21 cellular contexts compared by ENCODE assay signal in the genomic region with DNA sequence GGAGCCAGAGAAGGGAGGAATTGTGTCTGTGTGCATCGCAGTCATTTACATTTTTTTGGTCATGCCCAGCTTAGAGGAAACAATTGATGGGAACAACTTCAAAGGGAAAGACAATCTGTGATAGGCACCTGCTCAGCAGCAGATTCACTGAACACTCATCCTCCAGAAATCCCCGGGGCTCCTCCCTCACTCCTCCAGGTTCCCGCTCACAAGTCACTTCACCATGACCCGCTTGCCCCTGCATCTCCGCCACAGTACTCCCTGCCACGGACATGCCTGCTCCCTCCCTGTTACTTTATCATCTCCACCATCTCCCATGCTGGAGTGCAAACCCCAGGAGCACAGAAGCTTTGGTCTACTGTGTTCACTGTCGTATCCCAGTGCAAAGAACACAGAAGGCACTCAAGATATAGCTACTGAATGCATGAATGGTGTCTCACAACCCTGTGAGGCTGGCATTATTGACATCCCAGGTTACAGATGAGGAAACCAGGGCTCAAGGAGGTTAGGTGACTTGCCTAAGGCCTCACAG. TPM values are rescaled to one million over a fixed set of nuclear protein-coding genes. Genes with fewer than 3 reads are reported as not detected.
DNase-seq lines count a peak whose midpoint lies in the region; ATAC-seq, FAIRE-seq and TF ChIP-seq lines count a peak whose summit lies in the region.
"Had no signal": no experiment of that assay in that cellular context is flagged by ENCODE, and none has a peak within 500 bp of the region (broad histone marks: within the 10 kb centered on the region; RNA-seq: fewer than 3 reads in every experiment).

No MANE protein-coding gene starts in this region.

- no peak overlapping the region for H4K91ac ChIP-seq in H9 (ENCODE audit: insufficient read length, low read depth, low read length)

- H3K9me3 ChIP-seq in H9 (ENCODE audit: control insufficient read depth, low read depth, low read length) (no peaks in the 10 kb centered on the region), astrocyte (ENCODE audit: insufficient read depth, low read depth, low read length) (peaks cover 3% of the 10 kb centered on the region), neural progenitor cell (ENCODE audit: low read depth) (no peaks in the 10 kb centered on the region)
- H3K9me3 ChIP-seq: A549 had no signal

- H3K27ac Mint-ChIP-seq in activated CD4-positive, alpha-beta T cell treated with anti-CD3 and anti-CD28 coated beads, Interleukin-2, amount 10 ng/mL, durations not matched to agents 24 days and 14 days, result no peak overlapping the region
- H3K27ac Mint-ChIP-seq in activated CD4-positive, alpha-beta T cell treated with anti-CD3 and anti-CD28 coated beads for 36 hours, result no peak overlapping the region
- no peak overlapping the region for H3K27ac Mint-ChIP-seq in H9
- H3K27ac Mint-ChIP-seq in astrocyte (ENCODE audit: unreplicated experiment), result no peak overlapping the region
- H3K27ac Mint-ChIP-seq in neural progenitor cell, result no peak overlapping the region
- H3K27ac Mint-ChIP-seq: stimulated activated naive CD8-positive, alpha-beta T cell treated with anti-CD3 and anti-CD28 coated beads, Interleukin-15, amount 100 ng/mL, for 72 hours had no signal

- peak overlapping the region; percentile 60 for H3K4me3 Mint-ChIP-seq in activated CD4-positive, alpha-beta T cell treated with anti-CD3 and anti-CD28 coated beads, Interleukin-2, amount 10 ng/mL, durations not matched to agents 24 days and 14 days
- H3K4me3 Mint-ChIP-seq in activated CD4-positive, alpha-beta T cell treated with anti-CD3 and anti-CD28 coated beads for 36 hours, result no peak overlapping the region
- peak overlapping the region; percentile 50 to 57; a peak in 2 of 5 replicates for H3K4me3 Mint-ChIP-seq in H9
- peak overlapping the region; percentile 65 for H3K4me3 Mint-ChIP-seq in astrocyte (ENCODE audit: unreplicated experiment)
- peak overlapping the region; percentile 71 for H3K4me3 Mint-ChIP-seq in neural progenitor cell

- H2BK5ac ChIP-seq in H9 (ENCODE audit: insufficient read length, low read length), result no peak overlapping the region

- H3K9ac ChIP-seq in H9 (ENCODE audit: extremely low read depth, insufficient read length, low read length) (no peak overlapping the region), astrocyte (ENCODE audit: low read length) (no peak overlapping the region), neural progenitor cell (no peak overlapping the region)

- H3K36me3 ChIP-seq in astrocyte (ENCODE audit: insufficient read depth, low read length) (no peaks in the 10 kb centered on the region), neural progenitor cell (no peaks in the 10 kb centered on the region)

- H2BK12ac ChIP-seq in H9 (ENCODE audit: insufficient read length, low read depth, low read length), result no peak overlapping the region

- peaks cover 45% of the 10 kb centered on the region for H3K27me3 ChIP-seq in H9 (ENCODE audit: insufficient read depth, low read length)
- H3K27me3 ChIP-seq in astrocyte (ENCODE audit: insufficient read depth, low read length), result peaks cover 70% of the 10 kb centered on the region
- H3K27me3 ChIP-seq in neural progenitor cell, result peaks cover 91% of the 10 kb centered on the region

- H3K4me2 ChIP-seq in H9 (ENCODE audit: insufficient read depth, insufficient read length, low read length) (no peak overlapping the region), astrocyte (ENCODE audit: low read length) (no peak overlapping the region), neural progenitor cell (no peak overlapping the region)

- H3T11ph ChIP-seq in H9 (ENCODE audit: low read length), result no peak overlapping the region

- H3K23me2 ChIP-seq in H9 (ENCODE audit: insufficient read length, low read depth, low read length, poor library complexity, severe bottlenecking), result peaks cover 4% of the 10 kb centered on the region

- H3K36me3 Mint-ChIP-seq in activated CD4-positive, alpha-beta T cell treated with anti-CD3 and anti-CD28 coated beads, Interleukin-2, amount 10 ng/mL, durations not matched to agents 24 days and 14 days (ENCODE audit: low read depth), result no peaks in the 10 kb centered on the region
- no peaks in the 10 kb centered on the region for H3K36me3 Mint-ChIP-seq in activated CD4-positive, alpha-beta T cell treated with anti-CD3 and anti-CD28 coated beads for 36 hours (ENCODE audit: low read depth)
- H3K36me3 Mint-ChIP-seq in H9 (ENCODE audit: insufficient read depth in 1 of 3, low read depth in 3 of 3), result peaks cover 0 to 3% (median 0%) of the 10 kb centered on the region in 3 experiments; a peak in 2 of 7 replicates
- H3K36me3 Mint-ChIP-seq in astrocyte (ENCODE audit: low read depth, unreplicated experiment), result peaks cover 2% of the 10 kb centered on the region
- H3K36me3 Mint-ChIP-seq in neural progenitor cell, result no peaks in the 10 kb centered on the region

- FAIRE-seq in astrocyte (lab: Jason Lieb, UNC), result no peak
- FAIRE-seq: A549, kidney had no signal

- H2AK5ac ChIP-seq in H9 (ENCODE audit: insufficient read length, low read length), result no peak overlapping the region

- peaks cover 8% of the 10 kb centered on the region for H3F3A ChIP-seq in neural progenitor cell (ENCODE audit: low read depth)

- H3K79me2 ChIP-seq in H9 (ENCODE audit: insufficient read depth, low read length) (no peaks in the 10 kb centered on the region), astrocyte (ENCODE audit: insufficient read depth, low read length) (no peaks in the 10 kb centered on the region), neural progenitor cell (ENCODE audit: low read depth) (no peaks in the 10 kb centered on the region)

- H3K14ac ChIP-seq in H9 (ENCODE audit: insufficient read depth, low read length), result no peak overlapping the region

- no peak overlapping the region for H2BK15ac ChIP-seq in H9 (ENCODE audit: low read depth, low read length)

- intact Hi-C loops in activated CD4-positive, alpha-beta T cell treated with anti-CD3 and anti-CD28 coated beads, Interleukin-2, amount 10 ng/mL, durations not matched to agents 24 days and 14 days (cut with micrococcal nuclease), result loop anchor here (5.0 to 10.0 kb wide), 2 partner anchors 55 to 132 kb away; a partner anchor contains a TSS
- intact Hi-C loops in activated CD4-positive, alpha-beta T cell treated with anti-CD3 and anti-CD28 coated beads for 36 hours (cut with DNase I, micrococcal nuclease), result no loop called here

- peaks cover 56% of the 10 kb centered on the region for H3K27me3 Mint-ChIP-seq in activated CD4-positive, alpha-beta T cell treated with anti-CD3 and anti-CD28 coated beads, Interleukin-2, amount 10 ng/mL, durations not matched to agents 24 days and 14 days
- H3K27me3 Mint-ChIP-seq in activated CD4-positive, alpha-beta T cell treated with anti-CD3 and anti-CD28 coated beads for 36 hours, result peaks cover 51% of the 10 kb centered on the region
- H3K27me3 Mint-ChIP-seq in H9 (ENCODE audit: low read depth) (peaks cover 77% of the 10 kb centered on the region), astrocyte (ENCODE audit: low read depth, unreplicated experiment) (peaks cover 75% of the 10 kb centered on the region), neural progenitor cell (ENCODE audit: insufficient read depth, low read depth) (peaks cover 64% of the 10 kb centered on the region)

- no peak overlapping the region for H4K8ac ChIP-seq in H9 (replicated peaks; ENCODE audit: insufficient read length, low read depth, low read length)

- no peak overlapping the region for H3K23ac ChIP-seq in H9 (ENCODE audit: insufficient read length, low read depth, low read length)

- H3K79me1 ChIP-seq in H9 (ENCODE audit: insufficient read depth, low read depth, low read length, poor library complexity, severe bottlenecking), result no peaks in the 10 kb centered on the region

- H4K5ac ChIP-seq in H9 (ENCODE audit: insufficient read length, low read depth, low read length), result no peak overlapping the region

- H3K9me3 Mint-ChIP-seq in activated CD4-positive, alpha-beta T cell treated with anti-CD3 and anti-CD28 coated beads, Interleukin-2, amount 10 ng/mL, durations not matched to agents 24 days and 14 days, result no peaks in the 10 kb centered on the region
- no peaks in the 10 kb centered on the region for H3K9me3 Mint-ChIP-seq in activated CD4-positive, alpha-beta T cell treated with anti-CD3 and anti-CD28 coated beads for 36 hours (ENCODE audit: low read depth)
- no peaks in the 10 kb centered on the region; a peak in 2 of 5 replicates for H3K9me3 Mint-ChIP-seq in H9
- peaks cover 12% of the 10 kb centered on the region for H3K9me3 Mint-ChIP-seq in astrocyte (ENCODE audit: unreplicated experiment)
- peaks cover 12% of the 10 kb centered on the region for H3K9me3 Mint-ChIP-seq in neural progenitor cell
- H3K9me3 Mint-ChIP-seq: stimulated activated naive CD8-positive, alpha-beta T cell treated with anti-CD3 and anti-CD28 coated beads, Interleukin-15, amount 100 ng/mL, for 72 hours had no signal

- H2AFZ ChIP-seq in H9 (ENCODE audit: low read length) (no peak overlapping the region), astrocyte (ENCODE audit: low read depth, low read length) (no peak overlapping the region), neural progenitor cell (replicated peaks) (no peak overlapping the region)

- TF ChIP-seq CTCF in H9 (conservative IDR thresholded peaks at IDR 0.05) (no peak), astrocyte (IDR thresholded peaks at IDR 0.05; ENCODE audit: insufficient read depth, low read depth, low read length) (no peak), neural progenitor cell (IDR thresholded peaks at IDR 0.05) (no peak)

- no peak for ATAC-seq in activated CD4-positive, alpha-beta T cell treated with anti-CD3 and anti-CD28 coated beads for 36 hours
- ATAC-seq in GM19467 (IDR thresholded peaks at IDR 0.05; ENCODE audit: unreplicated experiment), result no peak
- ATAC-seq in GM21381 (IDR thresholded peaks at IDR 0.05; ENCODE audit: unreplicated experiment), result no peak
- ATAC-seq: A549; stimulated activated naive CD8-positive, alpha-beta T cell treated with anti-CD3 and anti-CD28 coated beads, Interleukin-15, amount 100 ng/mL, for 72 hours had no signal

- no peak overlapping the region for H3K18ac ChIP-seq in H9 (ENCODE audit: insufficient read length, low read depth, low read length)

- H3K4me1 Mint-ChIP-seq in activated CD4-positive, alpha-beta T cell treated with anti-CD3 and anti-CD28 coated beads, Interleukin-2, amount 10 ng/mL, durations not matched to agents 24 days and 14 days, result peaks cover 3% of the 10 kb centered on the region
- peaks cover 2% of the 10 kb centered on the region for H3K4me1 Mint-ChIP-seq in activated CD4-positive, alpha-beta T cell treated with anti-CD3 and anti-CD28 coated beads for 36 hours
- H3K4me1 Mint-ChIP-seq in H9 (peaks cover 8 to 16% of the 10 kb centered on the region in 2 experiments), astrocyte (ENCODE audit: low read depth, unreplicated experiment) (peaks cover 2% of the 10 kb centered on the region), neural progenitor cell (peaks cover 8% of the 10 kb centered on the region)

- H3K27ac ChIP-seq in H9 (ENCODE audit: insufficient read length, low read depth, low read length) (no peak overlapping the region), astrocyte (ENCODE audit: low read depth, low read length) (no peak overlapping the region), neural progenitor cell (no peak overlapping the region)

- POLR2A ChIA-PET in activated CD4-positive, alpha-beta T cell treated with anti-CD3 and anti-CD28 coated beads for 36 hours (lab: Charles Lee), result no interaction called here

- no peak for DNase-seq in activated CD4-positive, alpha-beta T cell treated with anti-CD3 and anti-CD28 coated beads, Interleukin-2, amount 10 ng/mL, durations not matched to agents 24 days and 14 days
- no peak for DNase-seq in activated CD4-positive, alpha-beta T cell treated with anti-CD3 and anti-CD28 coated beads for 36 hours
- DNase-seq in H9 (no peak), astrocyte (ENCODE audit: low read depth) (no peak), neural progenitor cell (ENCODE audit: low spot score) (no peak)
- no peak for DNase-seq in activated CD4-positive, CD25-positive, alpha-beta regulatory T cell (lab: John Stamatoyannopoulos, UW)
- DNase-seq: activated CD4-positive, alpha-beta T cell treated with anti-CD3 and anti-CD28 coated beads for 1 hour; activated T-cell treated with anti-CD3 and anti-CD28 coated beads for 4 hours; amygdala; cerebellar nuclear complex; COR-L47; EL; hippocampal formation; mammary epithelial cell; NK-92 treated with Interleukin-12 subunit alpha and Interleukin-12 subunit beta, amount 100 ng/mL, for 24 hours; stimulated activated naive CD8-positive, alpha-beta T cell treated with anti-CD3 and anti-CD28 coated beads, Interleukin-15, amount 100 ng/mL, for 72 hours had no signal

- H3K4me3 ChIP-seq in astrocyte (ENCODE audit: insufficient read depth, low read depth, low read length), result no peak overlapping the region
- no peak overlapping the region for H3K4me3 ChIP-seq in neural progenitor cell

- no peak overlapping the region for H3K56ac ChIP-seq in H9 (ENCODE audit: insufficient read length, low read depth, low read length)

- no peak overlapping the region for H2BK120ac ChIP-seq in H9 (ENCODE audit: low read depth, low read length, poor library complexity, severe bottlenecking)

- H3K4me1 ChIP-seq in H9 (ENCODE audit: insufficient read depth, low read length) (no peaks in the 10 kb centered on the region), astrocyte (ENCODE audit: insufficient read depth, low read length) (no peaks in the 10 kb centered on the region), neural progenitor cell (no peaks in the 10 kb centered on the region)

- no CpG with 5 or more reads among the region's 7 CpGs for WGBS in H9 (ENCODE audit: extremely low coverage, insufficient read length, low lambda C conversion rate)

- no peak overlapping the region for H3K4ac ChIP-seq in H9 (ENCODE audit: low read depth, low read length)

- CTCF ChIA-PET in activated CD4-positive, alpha-beta T cell treated with anti-CD3 and anti-CD28 coated beads for 36 hours (lab: Charles Lee), result interaction anchor here (0.6 kb wide), 1 partner anchor 23 kb away, joined by 3 read pairs; no protein-coding TSS in a partner anchor

- no peak overlapping the region for H2BK20ac ChIP-seq in H9 (ENCODE audit: low read depth, low read length, poor library complexity, severe bottlenecking)

- H4K20me1 ChIP-seq in H9 (ENCODE audit: control insufficient read depth, insufficient read depth, insufficient read length) (no peaks in the 10 kb centered on the region), astrocyte (ENCODE audit: insufficient read depth, low read length) (no peaks in the 10 kb centered on the region), neural progenitor cell (ENCODE audit: low read depth) (peaks cover 34% of the 10 kb centered on the region)

RNA-seq across cellular contexts. Expression of a gene that starts 16.2 kb away (rescaled TPM):
- not detected in 2 replicates for total RNA-seq in activated CD4-positive, alpha-beta T cell treated with anti-CD3 and anti-CD28 coated beads, Interleukin-2, amount 10 ng/mL, durations not matched to agents 24 days and 14 days
- total RNA-seq in activated CD4-positive, alpha-beta T cell treated with anti-CD3 and anti-CD28 coated beads for 36 hours, result under 1 TPM in 1 of 2 experiments, not detected in 1; 0.11 TPM
- 1.6 and 1.8 TPM in 2 replicates for total RNA-seq in H9 (2021)
- 0.34 and 0.53 TPM in 2 replicates for total RNA-seq in astrocyte
- total RNA-seq in neural progenitor cell (ENCODE audit: low replicate concordance), result 0.93 TPM in 1 of 2 replicates, not detected in the other
- total RNA-seq: LHCN-M2 had no signal

RNA-seq across cellular contexts. Expression of a gene that starts 52.1 kb away (rescaled TPM):
- 24.9 and 25.7 TPM in 2 replicates for total RNA-seq in activated CD4-positive, alpha-beta T cell treated with anti-CD3 and anti-CD28 coated beads, Interleukin-2, amount 10 ng/mL, durations not matched to agents 24 days and 14 days
- 10 to 100 TPM; 22.3 to 28.6 TPM for total RNA-seq in activated CD4-positive, alpha-beta T cell treated with anti-CD3 and anti-CD28 coated beads for 36 hours
- 18.3 and 18.9 TPM in 2 replicates for total RNA-seq in H9 (2021)
- 28.6 and 29.1 TPM in 2 replicates for total RNA-seq in astrocyte
- total RNA-seq in neural progenitor cell (ENCODE audit: low replicate concordance), result 8.4 and 12.9 TPM in 2 replicates

RNA-seq across cellular contexts. Expression of a gene that starts 52.1 kb away (rescaled TPM):
- total RNA-seq in activated CD4-positive, alpha-beta T cell treated with anti-CD3 and anti-CD28 coated beads, Interleukin-2, amount 10 ng/mL, durations not matched to agents 24 days and 14 days, result 68.8 and 73.1 TPM in 2 replicates
- 10 to 100 TPM; 57.3 to 61.5 TPM for total RNA-seq in activated CD4-positive, alpha-beta T cell treated with anti-CD3 and anti-CD28 coated beads for 36 hours
- 31.6 and 33.7 TPM in 2 replicates for total RNA-seq in H9 (2021)
- 24.0 and 24.1 TPM in 2 replicates for total RNA-seq in astrocyte
- total RNA-seq in neural progenitor cell (ENCODE audit: low replicate concordance), result 22.1 and 44.4 TPM in 2 replicates

RNA-seq across cellular contexts. Expression of a gene that starts 52.8 kb away (rescaled TPM):
- not detected in 2 replicates for total RNA-seq in activated CD4-positive, alpha-beta T cell treated with anti-CD3 and anti-CD28 coated beads, Interleukin-2, amount 10 ng/mL, durations not matched to agents 24 days and 14 days
- not detected for total RNA-seq in activated CD4-positive, alpha-beta T cell treated with anti-CD3 and anti-CD28 coated beads for 36 hours
- total RNA-seq in H9 (2021), result not detected in 2 replicates
- not detected in 2 replicates for total RNA-seq in astrocyte
- 1.7 and 3.7 TPM in 2 replicates for total RNA-seq in neural progenitor cell (ENCODE audit: low replicate concordance)
- total RNA-seq: LHCN-M2, mammary epithelial cell had no signal

RNA-seq across cellular contexts. Expression of a gene that starts 53.0 kb away (rescaled TPM):
- total RNA-seq in activated CD4-positive, alpha-beta T cell treated with anti-CD3 and anti-CD28 coated beads, Interleukin-2, amount 10 ng/mL, durations not matched to agents 24 days and 14 days, result 50.4 and 51.9 TPM in 2 replicates
- 10 to 100 TPM; 50.4 to 57.2 TPM for total RNA-seq in activated CD4-positive, alpha-beta T cell treated with anti-CD3 and anti-CD28 coated beads for 36 hours
- total RNA-seq in H9 (2021) (60.7 and 65.1 TPM in 2 replicates), astrocyte (52.3 and 56.4 TPM in 2 replicates), neural progenitor cell (ENCODE audit: low replicate concordance) (33.6 and 49.6 TPM in 2 replicates)
